13 cellular contexts compared by ENCODE assay signal in the genomic region with DNA sequence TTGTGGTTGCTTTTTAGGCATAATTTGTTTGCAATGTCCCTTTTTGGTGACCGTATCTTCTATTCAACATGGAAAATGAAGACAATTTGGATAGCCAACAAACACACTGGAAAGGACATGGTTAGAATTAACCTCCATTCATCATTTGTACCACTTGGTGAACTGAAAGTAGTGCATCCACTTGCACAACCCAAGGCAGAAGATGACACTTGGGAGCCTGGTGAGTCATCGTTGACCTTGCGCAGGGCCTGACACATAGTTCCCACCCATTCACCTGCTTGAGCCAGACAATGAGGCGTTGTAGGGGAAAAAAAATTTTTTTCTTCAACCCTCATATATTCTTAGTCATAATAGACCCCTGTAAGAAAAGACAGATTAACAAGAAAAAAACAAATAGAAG. TPM values are rescaled to one million over a fixed set of nuclear protein-coding genes. Genes with fewer than 3 reads are reported as not detected.
DNase-seq lines count a peak whose midpoint lies in the region; ATAC-seq and TF ChIP-seq lines count a peak whose summit lies in the region.
"Had no signal": no experiment of that assay in that cellular context is flagged by ENCODE, and none has a peak within 500 bp of the region (broad histone marks: within the 10 kb centered on the region; RNA-seq: fewer than 3 reads in every experiment).

No MANE protein-coding gene starts in this region.

- no peak overlapping the region for H3K9ac ChIP-seq in mammary epithelial cell (ENCODE audit: insufficient read depth, low read length)

- peaks cover 7% of the 10 kb centered on the region for H3K4me1 ChIP-seq in mammary epithelial cell (ENCODE audit: insufficient read depth, low read length)
- H3K4me1 ChIP-seq in thyroid gland: no peaks in the 10 kb centered on the region
- H3K4me1 ChIP-seq: SJSA1 had no signal

- intact Hi-C loops in mammary epithelial cell (cut with micrococcal nuclease): no loop called here
- intact Hi-C loops in thyroid gland (cut with DNase I): no loop called here

- no peaks in the 10 kb centered on the region for H3K79me2 ChIP-seq in mammary epithelial cell (ENCODE audit: insufficient read depth, low read length)

- 45% methylated on average over 4 of the region's 4 CpGs for WGBS in mammary epithelial cell (ENCODE audit: low coverage, missing lambda C conversion rate)
- 59 to 95% methylated on average over 4 of the region's 4 CpGs for WGBS in thyroid gland, 2 donors

- no peaks in the 10 kb centered on the region for H4K20me1 ChIP-seq in mammary epithelial cell (ENCODE audit: insufficient read depth, low read length)

- no peak overlapping the region for H2AFZ ChIP-seq in mammary epithelial cell (ENCODE audit: low read depth, low read length)

- H3K4me3 ChIP-seq in mammary epithelial cell (replicated peaks in 1 of 3; ENCODE audit: insufficient read depth in 1 of 3, low read depth in 2 of 3, low read length in 3 of 3) (no peak overlapping the region), thyroid gland (replicated peaks in 1 of 3) (no peak overlapping the region)
- H3K4me3 ChIP-seq: SJSA1, thoracic aorta had no signal

- H3K27me3 ChIP-seq in mammary epithelial cell (ENCODE audit: insufficient read depth, low read length) (no peaks in the 10 kb centered on the region), thyroid gland (no peaks in the 10 kb centered on the region)
- H3K27me3 ChIP-seq: SJSA1 had no signal

- no peak overlapping the region for H3K4me2 ChIP-seq in mammary epithelial cell (ENCODE audit: insufficient read depth, low read depth, low read length)

- in situ Hi-C loops in mammary epithelial cell (cut with MboI; ENCODE audit: low sequenced_read_pairs in 2 of 2): no loop called here

- ATAC-seq in HG02840 (IDR thresholded peaks at IDR 0.05; ENCODE audit: low FRiP score, unreplicated experiment): no peak

- BruUV-seq in mammary epithelial cell (replicated peaks; lab: Mats Ljungman, UMichigan): no TSS peak

- no peaks in the 10 kb centered on the region for H3K9me3 ChIP-seq in mammary epithelial cell (replicated peaks; ENCODE audit: insufficient read depth, low read length)
- no peaks in the 10 kb centered on the region for H3K9me3 ChIP-seq in thyroid gland
- H3K9me3 ChIP-seq: SJSA1, thoracic aorta had no signal

- dilution Hi-C loops in mammary epithelial cell (cut with HindIII; ENCODE audit: low sequenced_read_pairs): no loop called here

- peak; percentile 38 for DNase-seq in SIG-M5 treated with dmso at 0.1 percent for 504 hours (lab: John Stamatoyannopoulos, UW; ENCODE audit: unreplicated experiment)
- DNase-seq in SIG-M5 (lab: John Stamatoyannopoulos, UW): no peak
- DNase-seq in NOMO-1 treated with dmso at 0.1 percent for 144 hours (lab: John Stamatoyannopoulos, UW; ENCODE audit: unreplicated experiment): peak; percentile 29
- DNase-seq in mammary epithelial cell: peak; percentile 75
- DNase-seq in stimulated activated CD8-positive, alpha-beta memory T cell treated with anti-CD3 and anti-CD28 coated beads, Interleukin-12 subunit alpha, Interleukin-12 subunit beta, amount 100 ng/mL, for 24 hours (ENCODE audit: extremely low read depth): peak; percentile 5
- DNase-seq in retina: no peak
- DNase-seq in thyroid gland: no peak
- DNase-seq: Calu3, NCI-H1092 treated with DMSO at 0.1 percent for 48 hours, NCI-H510A had no signal

- TF ChIP-seq CTCF in mammary epithelial cell (conservative IDR thresholded peaks at IDR 0.05 in 1 of 2, IDR thresholded peaks at IDR 0.05 in 1 of 2; ENCODE audit: extremely low read depth in 1 of 2, insufficient read depth in 1 of 2, low read depth in 1 of 2, low read length in 2 of 2) (no peak), thyroid gland (IDR thresholded peaks at IDR 0.05) (no peak)

- TF ChIP-seq POLR2A in thyroid gland (IDR thresholded peaks at IDR 0.05): no peak

- CTCF ChIA-PET in mammary epithelial cell (lab: Charles Lee; ENCODE audit: low non-redundant PET): no interaction called here

- H3K27ac ChIP-seq in mammary epithelial cell (ENCODE audit: insufficient read depth, low read depth, low read length): no peak overlapping the region
- H3K27ac ChIP-seq in thyroid gland: no peak overlapping the region
- H3K27ac ChIP-seq: SJSA1, thoracic aorta had no signal

- H3K36me3 ChIP-seq in mammary epithelial cell (ENCODE audit: insufficient read depth, low read length) (no peaks in the 10 kb centered on the region), thyroid gland (no peaks in the 10 kb centered on the region)
- H3K36me3 ChIP-seq: SJSA1, thoracic aorta had no signal

RNA-seq across cellular contexts. Expression of gene EGF, which starts 32.4 kb away (rescaled TPM):
- total RNA-seq in mammary epithelial cell (1 to 10 TPM in 1 of 2 donors, under 1 TPM in 1; 0.12 to 4.7 TPM), thyroid gland (1 to 10 TPM; 3.1 to 9.4 (median 7.9) TPM)
- 0.41 TPM for polyA plus RNA-seq in mammary epithelial cell
- not detected for polyA minus RNA-seq in mammary epithelial cell
- total RNA-seq: thoracic aorta had no signal

Comparison
In these comparisons a context has a peak if more than half of its experiments do, and no peak if none do; other contexts are left out.
1. DNase-seq: peak in SIG-M5 treated with dmso at 0.1 percent for 504 hours (single experiment), NOMO-1 treated with dmso at 0.1 percent for 144 hours (single experiment), mammary epithelial cell (single experiment) and stimulated activated CD8-positive, alpha-beta memory T cell treated with anti-CD3 and anti-CD28 coated beads, Interleukin-12 subunit alpha, Interleukin-12 subunit beta, amount 100 ng/mL, for 24 hours (single experiment); none in SIG-M5 (single experiment), retina (single experiment) and thyroid gland (0 of 2).